Comparison of ENCODE assay signal across 8 cellular contexts in the genomic region with DNA sequence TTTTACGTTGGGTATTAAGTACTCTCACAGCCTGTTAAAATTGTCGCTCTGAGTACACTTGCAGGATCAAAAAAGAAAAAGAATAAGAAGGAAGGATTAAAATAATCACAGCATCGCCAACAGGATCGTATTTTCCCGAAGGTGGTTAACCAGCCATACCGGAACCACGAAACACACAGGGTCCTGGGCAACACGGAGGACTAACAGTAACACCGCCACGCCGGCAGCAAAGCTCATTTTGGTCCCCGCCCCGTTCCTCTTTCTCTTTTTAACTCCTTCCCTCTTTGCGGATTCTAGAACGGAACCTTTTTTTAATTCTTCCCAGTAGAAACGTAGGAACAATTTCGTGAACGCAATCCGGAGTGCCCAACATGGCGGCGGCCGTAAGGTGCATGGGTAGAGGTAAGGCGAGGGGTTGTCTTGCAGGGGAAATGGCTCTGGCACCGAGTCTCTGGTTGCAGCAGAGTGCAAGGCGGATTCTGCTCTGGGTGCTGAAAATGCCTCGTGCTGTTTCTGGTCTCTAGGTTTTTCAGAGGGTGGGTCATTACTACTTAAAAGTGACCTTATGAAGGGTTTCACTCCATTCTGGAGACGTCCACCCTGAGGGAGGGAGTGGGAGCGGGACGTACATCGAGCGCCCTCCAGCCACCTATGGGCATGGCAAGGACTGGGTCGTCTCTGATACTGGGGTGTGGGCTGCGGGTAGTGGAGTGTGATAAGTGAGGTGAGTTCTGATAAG. TPM values are rescaled to one million over a fixed set of nuclear protein-coding genes. Genes with fewer than 3 reads are reported as not detected.
DNase-seq lines count a peak whose midpoint lies in the region; ATAC-seq and TF ChIP-seq lines count a peak whose summit lies in the region.

Gene MRPL1 (plus strand): TSS at position 353 of the 739 bp plus-strand sequence. CDS start 19 bp downstream, at position 372.

- no peaks in the 10 kb centered on the region for H3K27me3 Mint-ChIP-seq in WTC11 (ENCODE audit: low read depth)

- H3K36me3 Mint-ChIP-seq in WTC11, result peaks cover 10% of the 10 kb centered on the region

- DNase-seq in AG04449 (ENCODE audit: low read depth, low spot score) (peak; percentile 79), NCI-H226 (peak; percentile 86), WTC11 (ENCODE audit: low spot score) (peak; percentile 83), cardiac fibroblast (ENCODE audit: low read depth in 2 of 2) (peak; percentile 97 to 98), iPS-NIHi7 (ENCODE audit: extremely low spot score) (peak; percentile 87), smooth muscle cell of the brain vasculature (ENCODE audit: low read depth, low spot score) (peak; percentile 90)

- H3K4me3 Mint-ChIP-seq in WTC11, result peak within 1 kb of the TSS; percentile 94

- peak within 1 kb of the TSS; percentile 99 for H3K27ac Mint-ChIP-seq in WTC11

- POLR2A ChIA-PET in AG04449 (lab: Yijun Ruan, JAX), result interaction anchor here (0.6 to 2.0 kb wide), 8 partner anchors 17 to 1415 kb away, joined by 3 to 18 read pairs (median 3); partner anchors contain the start of genes CNOT6L and PAQR3
- POLR2A ChIA-PET in WTC11 (lab: Charles Lee), result interaction anchor here (0.6 to 1.8 kb wide), 8 partner anchors 33 to 199 kb away, joined by 3 to 15 read pairs (median 4); no protein-coding TSS in a partner anchor

- CTCF ChIA-PET in AG04449 (lab: Yijun Ruan, JAX) (interaction anchor here (0.7 to 1.5 kb wide), 8 partner anchors 8 to 1065 kb away, joined by 3 to 6 read pairs (median 4); no protein-coding TSS in a partner anchor), WTC11 (lab: Charles Lee) (interaction anchor here (0.5 to 1.6 kb wide), 3 partner anchors 15 to 45 kb away, joined by 3 to 5 read pairs (median 4); partner anchors contain the start of gene CNOT6L)

- TF ChIP-seq CTCF in AG04449 (IDR thresholded peaks at IDR 0.05; ENCODE audit: insufficient read depth, low read length, missing control alignments), result no peak
- TF ChIP-seq CTCF in WTC11 (IDR thresholded peaks at IDR 0.05), result no peak
- TF ChIP-seq CTCF in cardiac fibroblast (IDR thresholded peaks at IDR 0.05; ENCODE audit: low read depth, low read length), result no peak

- ATAC-seq in GM18909 (IDR thresholded peaks at IDR 0.05; ENCODE audit: poor library complexity, unreplicated experiment) (peak; percentile 90), HG03175 (IDR thresholded peaks at IDR 0.05; ENCODE audit: unreplicated experiment) (peak; percentile 81), WTC11 (peak; percentile 92)

- H3K4me1 Mint-ChIP-seq in WTC11, result peaks cover 20% of the 10 kb centered on the region

- H3K4me3 ChIP-seq in AG04449 (ENCODE audit: low read depth, low read length), result peak within 1 kb of the TSS; percentile 97
- H3K4me3 ChIP-seq in cardiac fibroblast (replicated peaks in 1 of 2; ENCODE audit: low read depth in 2 of 2, low read length in 2 of 2), result peak within 1 kb of the TSS; percentile 82 to 86

- no peaks in the 10 kb centered on the region for H3K9me3 Mint-ChIP-seq in WTC11

TF ChIP-seq in WTC11, 78 proteins besides CTCF, POLR2A, EP300 and RAD21 (continues in another document):
- TF ChIP-seq SP1 (CRISPR knock-in tag; conservative IDR thresholded peaks at IDR 0.05) (peak; percentile 71), FOXP1 (CRISPR knock-in tag; IDR thresholded peaks at IDR 0.05; ENCODE audit: borderline replicate concordance) (peak; percentile 73; the same call in 1 of the 2 replicates), FOXP4 (CRISPR knock-in tag; IDR thresholded peaks at IDR 0.05) (peak; percentile 48; the same call in 1 of the 2 replicates), ZSCAN18 (CRISPR knock-in tag; IDR thresholded peaks at IDR 0.05) (no peak), IRF2 (CRISPR knock-in tag; IDR thresholded peaks at IDR 0.05; ENCODE audit: borderline replicate concordance, low read depth) (no peak), MAX (CRISPR knock-in tag; IDR thresholded peaks at IDR 0.05) (peak; percentile 85), ZNF121 (CRISPR knock-in tag; IDR thresholded peaks at IDR 0.05) (peak; percentile 80; the same call in 1 of the 2 replicates), USF1 (CRISPR knock-in tag; IDR thresholded peaks at IDR 0.05) (peak; percentile 45; the same call in 1 of the 2 replicates), ZNF317 (CRISPR knock-in tag; IDR thresholded peaks at IDR 0.05; ENCODE audit: borderline replicate concordance, low read depth) (no peak), NFATC4 (CRISPR knock-in tag; IDR thresholded peaks at IDR 0.05) (no peak), GTF2I (CRISPR knock-in tag; conservative IDR thresholded peaks at IDR 0.05) (no peak), SMAD4 (CRISPR knock-in tag; IDR thresholded peaks at IDR 0.05) (no peak), ETV6 (CRISPR knock-in tag; IDR thresholded peaks at IDR 0.05) (0 out of 2 replicates have a peak, but pooled peaks have one; percentile 29), JUN (CRISPR knock-in tag; IDR thresholded peaks at IDR 0.05) (peak; percentile 42; the same call in 1 of the 2 replicates)
- TF ChIP-seq, protein P1, sequence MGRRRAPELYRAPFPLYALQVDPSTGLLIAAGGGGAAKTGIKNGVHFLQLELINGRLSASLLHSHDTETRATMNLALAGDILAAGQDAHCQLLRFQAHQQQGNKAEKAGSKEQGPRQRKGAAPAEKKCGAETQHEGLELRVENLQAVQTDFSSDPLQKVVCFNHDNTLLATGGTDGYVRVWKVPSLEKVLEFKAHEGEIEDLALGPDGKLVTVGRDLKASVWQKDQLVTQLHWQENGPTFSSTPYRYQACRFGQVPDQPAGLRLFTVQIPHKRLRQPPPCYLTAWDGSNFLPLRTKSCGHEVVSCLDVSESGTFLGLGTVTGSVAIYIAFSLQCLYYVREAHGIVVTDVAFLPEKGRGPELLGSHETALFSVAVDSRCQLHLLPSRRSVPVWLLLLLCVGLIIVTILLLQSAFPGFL (CRISPR knock-in tag; IDR thresholded peaks at IDR 0.05; ENCODE audit: borderline replicate concordance), result 0 out of 2 replicates have a peak, but pooled peaks have one; percentile 76
- TF ChIP-seq, protein P2, sequence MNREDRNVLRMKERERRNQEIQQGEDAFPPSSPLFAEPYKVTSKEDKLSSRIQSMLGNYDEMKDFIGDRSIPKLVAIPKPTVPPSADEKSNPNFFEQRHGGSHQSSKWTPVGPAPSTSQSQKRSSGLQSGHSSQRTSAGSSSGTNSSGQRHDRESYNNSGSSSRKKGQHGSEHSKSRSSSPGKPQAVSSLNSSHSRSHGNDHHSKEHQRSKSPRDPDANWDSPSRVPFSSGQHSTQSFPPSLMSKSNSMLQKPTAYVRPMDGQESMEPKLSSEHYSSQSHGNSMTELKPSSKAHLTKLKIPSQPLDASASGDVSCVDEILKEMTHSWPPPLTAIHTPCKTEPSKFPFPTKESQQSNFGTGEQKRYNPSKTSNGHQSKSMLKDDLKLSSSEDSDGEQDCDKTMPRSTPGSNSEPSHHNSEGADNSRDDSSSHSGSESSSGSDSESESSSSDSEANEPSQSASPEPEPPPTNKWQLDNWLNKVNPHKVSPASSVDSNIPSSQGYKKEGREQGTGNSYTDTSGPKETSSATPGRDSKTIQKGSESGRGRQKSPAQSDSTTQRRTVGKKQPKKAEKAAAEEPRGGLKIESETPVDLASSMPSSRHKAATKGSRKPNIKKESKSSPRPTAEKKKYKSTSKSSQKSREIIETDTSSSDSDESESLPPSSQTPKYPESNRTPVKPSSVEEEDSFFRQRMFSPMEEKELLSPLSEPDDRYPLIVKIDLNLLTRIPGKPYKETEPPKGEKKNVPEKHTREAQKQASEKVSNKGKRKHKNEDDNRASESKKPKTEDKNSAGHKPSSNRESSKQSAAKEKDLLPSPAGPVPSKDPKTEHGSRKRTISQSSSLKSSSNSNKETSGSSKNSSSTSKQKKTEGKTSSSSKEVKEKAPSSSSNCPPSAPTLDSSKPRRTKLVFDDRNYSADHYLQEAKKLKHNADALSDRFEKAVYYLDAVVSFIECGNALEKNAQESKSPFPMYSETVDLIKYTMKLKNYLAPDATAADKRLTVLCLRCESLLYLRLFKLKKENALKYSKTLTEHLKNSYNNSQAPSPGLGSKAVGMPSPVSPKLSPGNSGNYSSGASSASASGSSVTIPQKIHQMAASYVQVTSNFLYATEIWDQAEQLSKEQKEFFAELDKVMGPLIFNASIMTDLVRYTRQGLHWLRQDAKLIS (CRISPR knock-in tag; IDR thresholded peaks at IDR 0.05; ENCODE audit: borderline replicate concordance), result no peak

RNA-seq across cellular contexts. Expression of gene MRPL1, which starts in this region (rescaled TPM):
- 24.3 to 27.9 TPM (median 25.7 TPM) in 3 replicates for total RNA-seq in WTC11 (2021)

Comparison
In these comparisons a context has a peak if more than half of its experiments do, and no peak if none do; other contexts are left out.
1. Peak in every context shown above with its lines: DNase-seq, ATAC-seq and H3K4me3 ChIP-seq.